ENCODE assay signal across 20 cellular contexts in genomic region chr17:45729284-45729907, GRCh38. TPM values are rescaled to one million over a fixed set of nuclear protein-coding genes. Genes with fewer than 3 reads are reported as not detected.
"Had no signal": no experiment of that assay in that cellular context is flagged by ENCODE, and none has a peak within 500 bp of the region (broad histone marks: within the 10 kb centered on the region; RNA-seq: fewer than 3 reads in every experiment).

No MANE protein-coding gene starts in this region.

- H3K36me3 ChIP-seq: ascending aorta, breast epithelium, heart right ventricle, ovary had no signal

- H3K4me1 Mint-ChIP-seq: activated CD8-positive, alpha-beta memory T cell treated with anti-CD3 and anti-CD28 coated beads, Interleukin-2, amount 10 ng/mL, durations not matched to agents 7 days and 5 days; naive B cell; stimulated activated memory B cell treated with anti-CD40 and anti-IgM and Interleukin-4, amounts not matched to agents 10 μg/mL and 1 μg/mL and 100 μg/mL, for 72 hours had no signal

- H3K9me3 Mint-ChIP-seq: activated naive CD4-positive, alpha-beta T cell treated with anti-CD3 and anti-CD28 coated beads for 36 hours had no signal

- DNase-seq: activated CD4-positive, CD25-positive, alpha-beta regulatory T cell treated with anti-CD3 and anti-CD28 coated beads, Interleukin-2, amount 50 U/mL, for 72 hours; activated CD8-positive, alpha-beta memory T cell treated with anti-CD3 and anti-CD28 coated beads, Interleukin-2, amount 10 ng/mL, durations not matched to agents 7 days and 5 days; activated naive CD4-positive, alpha-beta T cell treated with anti-CD3 and anti-CD28 coated beads for 36 hours; activated T-cell treated with anti-CD3 and anti-CD28 coated beads, Interleukin-2, amount 50 U/mL, for 1 hour; effector memory CD4-positive, alpha-beta T cell; foreskin melanocyte; heart right ventricle; naive B cell; ovary; stimulated activated CD4-positive, alpha-beta T cell treated with anti-CD3 and anti-CD28 coated beads, Interleukin-2, amount 100 ng/mL, for 48 hours; T1000 had no signal

- ATAC-seq: activated CD8-positive, alpha-beta memory T cell treated with anti-CD3 and anti-CD28 coated beads, Interleukin-2, amount 10 ng/mL, durations not matched to agents 7 days and 5 days; stimulated activated memory B cell treated with anti-CD40 and anti-IgM and Interleukin-4, amounts not matched to agents 10 μg/mL and 1 μg/mL and 100 μg/mL, for 72 hours had no signal

- H3K27ac ChIP-seq: ascending aorta, breast epithelium, heart right ventricle, ovary had no signal

- H3K4me3 ChIP-seq: ascending aorta, breast epithelium, heart right ventricle, lung, ovary had no signal

- H3K4me3 Mint-ChIP-seq: activated CD8-positive, alpha-beta memory T cell treated with anti-CD3 and anti-CD28 coated beads, Interleukin-2, amount 10 ng/mL, durations not matched to agents 7 days and 5 days; activated naive CD4-positive, alpha-beta T cell treated with anti-CD3 and anti-CD28 coated beads for 36 hours; dendritic cell treated with granulocyte-macrophage colony-stimulating factor and Interleukin-4, amounts not matched to agents 40 ng/mL and 50 ng/mL, for 4 days; naive B cell; stimulated activated memory B cell treated with anti-CD40 and anti-IgM and Interleukin-4, amounts not matched to agents 10 μg/mL and 1 μg/mL and 100 μg/mL, for 72 hours had no signal

- H3K36me3 Mint-ChIP-seq: stimulated activated memory B cell treated with anti-CD40 and anti-IgM and Interleukin-4, amounts not matched to agents 10 μg/mL and 1 μg/mL and 100 μg/mL, for 72 hours had no signal

- H3K27me3 ChIP-seq: ascending aorta, ovary had no signal

- H3K27ac Mint-ChIP-seq: activated CD8-positive, alpha-beta memory T cell treated with anti-CD3 and anti-CD28 coated beads, Interleukin-2, amount 10 ng/mL, durations not matched to agents 7 days and 5 days; activated naive CD4-positive, alpha-beta T cell treated with anti-CD3 and anti-CD28 coated beads for 36 hours; activated T-helper 2 cell treated with anti-CD3 and anti-CD28 coated beads, Interferon-gamma antibody, Interleukin-2, Interleukin-4, amounts not matched to agents 10 μg/mL and 5 μg/mL and 100 μg/mL, durations not matched to agents 14 hours and 24 hours and 36 hours; dendritic cell treated with granulocyte-macrophage colony-stimulating factor and Interleukin-4, amounts not matched to agents 40 ng/mL and 50 ng/mL, for 4 days; naive B cell; stimulated activated memory B cell treated with anti-CD40 and anti-IgM and Interleukin-4, amounts not matched to agents 10 μg/mL and 1 μg/mL and 100 μg/mL, for 72 hours had no signal

- H3K4me1 ChIP-seq: ascending aorta, breast epithelium, heart right ventricle had no signal

- FAIRE-seq: islet of Langerhans, urothelium cell line had no signal

RNA-seq across cellular contexts. Expression of gene CRHR1, which starts 54.7 kb away (rescaled TPM):
- total RNA-seq: activated CD8-positive, alpha-beta memory T cell treated with anti-CD3 and anti-CD28 coated beads, Interleukin-2, amount 10 ng/mL, durations not matched to agents 7 days and 5 days; activated naive CD4-positive, alpha-beta T cell treated with anti-CD3 and anti-CD28 coated beads for 36 hours; activated T-helper 2 cell treated with anti-CD3 and anti-CD28 coated beads, Interferon-gamma antibody, Interleukin-2, Interleukin-4, amounts not matched to agents 10 μg/mL and 5 μg/mL and 100 μg/mL, durations not matched to agents 14 hours and 24 hours and 36 hours; ascending aorta; fibroblast of lung; lung had no signal
- polyA plus RNA-seq: fibroblast of lung, heart right ventricle, lung had no signal
